ENCODE assay signal across 1 cellular context in genomic region chr6:137903933-137904821, GRCh38.
TF ChIP-seq lines count a peak whose summit lies in the region.

No MANE protein-coding gene starts in this region.

TF ChIP-seq in K562, 482 proteins besides CTCF, POLR2A, EP300 and RAD21 (continued from another document):
- 0 out of 2 replicates have a peak, but pooled peaks have one; percentile 5 for TF ChIP-seq MBD2 (IDR thresholded peaks at IDR 0.05; ENCODE audit: borderline replicate concordance, low read depth)
- TF ChIP-seq BACH1 (tag; IDR thresholded peaks at IDR 0.05), result peak; percentile 79; the same call in 1 of the 2 replicates
- 0 out of 2 replicates have a peak, but pooled peaks have one; percentile 16 for TF ChIP-seq HOMEZ (CRISPR knock-in tag; IDR thresholded peaks at IDR 0.05)
- peak in 1 of 2 experiments; percentile 69; a peak in 1 of 4 replicates for TF ChIP-seq HDAC1 (IDR thresholded peaks at IDR 0.05)
- no peak for TF ChIP-seq ZBTB49 (CRISPR knock-in tag; IDR thresholded peaks at IDR 0.05; ENCODE audit: borderline replicate concordance)
- TF ChIP-seq GTF2F1 (IDR thresholded peaks at IDR 0.05; ENCODE audit: low read depth, low read length), result no peak
- peak; percentile 80 to 94 for TF ChIP-seq AFF1 (IDR thresholded peaks at IDR 0.05; ENCODE audit: low read depth in 1 of 2, partially characterized antibody in 2 of 2)
- TF ChIP-seq RREB1 (CRISPR knock-in tag; IDR thresholded peaks at IDR 0.05), result no peak
- no peak for TF ChIP-seq CHCHD3 (CRISPR knock-in tag; IDR thresholded peaks at IDR 0.05)
- TF ChIP-seq ZNF785 (CRISPR knock-in tag; IDR thresholded peaks at IDR 0.05), result no peak
- no peak for TF ChIP-seq ZNF780A (CRISPR knock-in tag; IDR thresholded peaks at IDR 0.05)
- TF ChIP-seq ZNF551 (CRISPR knock-in tag; IDR thresholded peaks at IDR 0.05), result no peak
- peak; percentile 100 for TF ChIP-seq ATF3 (IDR thresholded peaks at IDR 0.05)
- peak; percentile 98 for TF ChIP-seq ATF3 (CRISPR knock-in tag; conservative IDR thresholded peaks at IDR 0.05)
- TF ChIP-seq MBD1 (CRISPR knock-in tag; IDR thresholded peaks at IDR 0.05), result no peak
- peak; percentile 66; the same call in 1 of the 2 replicates for TF ChIP-seq ESRRA (IDR thresholded peaks at IDR 0.05; ENCODE audit: borderline replicate concordance, low read depth)
- TF ChIP-seq SMARCA4 (IDR thresholded peaks at IDR 0.05), result peak; percentile 94
- no peak for TF ChIP-seq ZNF431 (CRISPR knock-in tag; IDR thresholded peaks at IDR 0.05)
- TF ChIP-seq ZNF696 (CRISPR knock-in tag; conservative IDR thresholded peaks at IDR 0.05), result no peak
- no peak for TF ChIP-seq RFX5 (IDR thresholded peaks at IDR 0.05; ENCODE audit: low read depth, low read length)
- TF ChIP-seq ZNF324 (CRISPR knock-in tag; IDR thresholded peaks at IDR 0.05), result no peak
- TF ChIP-seq TBL1XR1 (IDR thresholded peaks at IDR 0.05; ENCODE audit: low read length in 2 of 2), result peak in 1 of 2 experiments; percentile 87; a peak in 2 of 4 replicates
- no peak for TF ChIP-seq CHD4 (IDR thresholded peaks at IDR 0.05; ENCODE audit: insufficient read depth, insufficient replicate concordance, low read depth, low read length, poor library complexity, severe bottlenecking)
- peak; percentile 45 for TF ChIP-seq MTA2 (IDR thresholded peaks at IDR 0.05; ENCODE audit: low read depth)
- no peak for TF ChIP-seq NRF1 (conservative IDR thresholded peaks at IDR 0.05 in 1 of 2, IDR thresholded peaks at IDR 0.05 in 1 of 2)
- peak; percentile 15; the same call in 1 of the 2 replicates for TF ChIP-seq BRD4 (IDR thresholded peaks at IDR 0.05)
- no peak for TF ChIP-seq CEBPZ (IDR thresholded peaks at IDR 0.05; ENCODE audit: borderline replicate concordance, low read depth, low read length)
- peak; percentile 49; the same call in 1 of the 2 replicates for TF ChIP-seq MECOM (CRISPR knock-in tag; IDR thresholded peaks at IDR 0.05)
- no peak for TF ChIP-seq SUPT5H (IDR thresholded peaks at IDR 0.05)
- TF ChIP-seq CHD2 (IDR thresholded peaks at IDR 0.05; ENCODE audit: low read depth, low read length), result no peak
- TF ChIP-seq BRF1 (IDR thresholded peaks at IDR 0.05; ENCODE audit: borderline replicate concordance, extremely low read depth, insufficient read length), result no peak
- TF ChIP-seq ZNF143 (CRISPR knock-in tag; IDR thresholded peaks at IDR 0.05), result no peak
- no peak for TF ChIP-seq HIVEP1 (CRISPR knock-in tag; IDR thresholded peaks at IDR 0.05)
- no peak for TF ChIP-seq KAT7 (CRISPR knock-in tag; IDR thresholded peaks at IDR 0.05; ENCODE audit: borderline replicate concordance)
- TF ChIP-seq POLR2AphosphoS2 (IDR thresholded peaks at IDR 0.05; ENCODE audit: low read length), result no peak
- TF ChIP-seq FOXJ3 (CRISPR knock-in tag; IDR thresholded peaks at IDR 0.05), result no peak
- no peak for TF ChIP-seq ZNF282 (CRISPR knock-in tag; IDR thresholded peaks at IDR 0.05)
- TF ChIP-seq FOXJ2 (tag; IDR thresholded peaks at IDR 0.05), result 0 out of 2 replicates have a peak, but pooled peaks have one; percentile 25
- no peak for TF ChIP-seq ZNF436 (CRISPR knock-in tag; IDR thresholded peaks at IDR 0.05)
- TF ChIP-seq ARID2 (IDR thresholded peaks at IDR 0.05), result no peak
- peak; percentile 62 for TF ChIP-seq ZNF197 (CRISPR knock-in tag; IDR thresholded peaks at IDR 0.05; ENCODE audit: low read depth)
- TF ChIP-seq NUFIP1 (IDR thresholded peaks at IDR 0.05; ENCODE audit: partially characterized antibody), result no peak
- TF ChIP-seq BMI1 (IDR thresholded peaks at IDR 0.05; ENCODE audit: low read length), result no peak
- TF ChIP-seq SREBF2 (CRISPR knock-in tag; IDR thresholded peaks at IDR 0.05), result no peak
- no peak for TF ChIP-seq ZNF224 (CRISPR knock-in tag; IDR thresholded peaks at IDR 0.05)
- no peak for TF ChIP-seq RBM39 (optimal IDR thresholded peaks at IDR 0.05; ENCODE audit: low read depth, low read length)
